In the genomic region with DNA sequence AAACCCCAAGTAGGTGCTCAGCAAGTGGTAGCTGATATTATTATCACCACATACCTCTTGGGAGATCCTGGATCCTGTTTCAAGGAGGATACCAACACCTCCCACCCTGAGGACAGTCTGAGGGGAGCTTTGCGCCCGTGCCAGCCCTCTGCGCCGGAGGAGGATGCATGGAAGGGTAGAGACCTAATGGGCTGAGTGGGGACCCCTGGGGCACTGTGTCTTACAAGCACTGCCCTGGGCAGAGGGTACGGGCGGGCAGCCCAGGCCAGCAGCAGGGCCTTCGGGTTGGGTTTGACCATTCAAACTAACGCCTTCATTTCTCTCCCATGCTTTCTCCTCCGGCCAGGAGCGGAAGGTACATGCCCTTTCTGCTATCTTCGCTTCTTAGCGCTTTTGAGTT, we compare ENCODE assay signal across 28 cellular contexts. TPM values are rescaled to one million over a fixed set of nuclear protein-coding genes. Genes with fewer than 3 reads are reported as not detected.
A peak's percentile ranks its signal among the peaks of the same experiment; 100 is the strongest.
DNase-seq lines count a peak whose midpoint lies in the region; ATAC-seq and TF ChIP-seq lines count a peak whose summit lies in the region.
"Had no signal": no experiment of that assay in that cellular context is flagged by ENCODE, and none has a peak within 500 bp of the region (broad histone marks: within the 10 kb centered on the region; RNA-seq: fewer than 3 reads in every experiment).

No MANE protein-coding gene starts in this region.

- POLR2A ChIA-PET in SK-N-SH (lab: Yijun Ruan, JAX), result no interaction called here

- H3K9ac ChIP-seq in SK-N-SH, result no peak overlapping the region

- H4K20me1 ChIP-seq in SK-N-SH (ENCODE audit: insufficient read depth), result no peaks in the 10 kb centered on the region
- no peaks in the 10 kb centered on the region for H4K20me1 ChIP-seq in osteoblast (ENCODE audit: insufficient read depth, low read length)
- H4K20me1 ChIP-seq in hepatocyte (ENCODE audit: insufficient read depth, poor library complexity, severe bottlenecking), result no peaks in the 10 kb centered on the region

- no peaks in the 10 kb centered on the region for H3K9me2 ChIP-seq in SK-N-SH
- no peaks in the 10 kb centered on the region for H3K9me2 ChIP-seq in hepatocyte (replicated peaks; ENCODE audit: insufficient read depth)

- H3K27ac ChIP-seq in SK-N-SH (ENCODE audit: low read depth in 2 of 2, low read length in 1 of 2) (no peak overlapping the region), osteoblast (ENCODE audit: low read depth, low read length) (no peak overlapping the region), hepatocyte (no peak overlapping the region)
- H3K27ac ChIP-seq: PC-9 had no signal

- WGBS in SK-N-SH (ENCODE audit: low lambda C conversion rate), result 97% methylated on average over 12 of the region's 12 CpGs
- 95% methylated on average over 12 of the region's 12 CpGs for WGBS in hepatocyte (ENCODE audit: low lambda C conversion rate, missing lambda C conversion rate)

- CTCF ChIA-PET in SK-N-SH (lab: Yijun Ruan, JAX), result interaction anchor here (1.1 kb wide), 1 partner anchor 28 kb away, joined by 3 read pairs; no protein-coding TSS in a partner anchor

- no peak overlapping the region for H2AFZ ChIP-seq in SK-N-SH (ENCODE audit: low read depth)
- no peak overlapping the region for H2AFZ ChIP-seq in osteoblast (ENCODE audit: low read length)
- no peak overlapping the region for H2AFZ ChIP-seq in hepatocyte
- H2AFZ ChIP-seq: PC-9 had no signal

- H3K36me3 ChIP-seq in SK-N-SH (replicated peaks in 1 of 2; ENCODE audit: control insufficient read depth in 1 of 2, insufficient read depth in 2 of 2, low read length in 1 of 2) (peaks cover 10 to 42% of the 10 kb centered on the region in 2 experiments), osteoblast (ENCODE audit: insufficient read depth, low read length) (peaks cover 15% of the 10 kb centered on the region), hepatocyte (replicated peaks; ENCODE audit: insufficient read depth, low read depth) (no peaks in the 10 kb centered on the region)

- H3K27me3 ChIP-seq in SK-N-SH (ENCODE audit: insufficient read depth) (no peaks in the 10 kb centered on the region), osteoblast (ENCODE audit: insufficient read depth, low read length) (no peaks in the 10 kb centered on the region), hepatocyte (no peaks in the 10 kb centered on the region)

- H3K4me2 ChIP-seq in SK-N-SH (no peak overlapping the region), osteoblast (ENCODE audit: insufficient read depth, low read length) (no peak overlapping the region), hepatocyte (no peak overlapping the region)
- H3K4me2 ChIP-seq: PC-9 had no signal

- no peak overlapping the region for H3K4me3 ChIP-seq in SK-N-SH (ENCODE audit: low read depth in 2 of 2, low read length in 1 of 2)
- no peak overlapping the region for H3K4me3 ChIP-seq in osteoblast (ENCODE audit: insufficient read depth, low read length)
- no peak overlapping the region for H3K4me3 ChIP-seq in hepatocyte
- H3K4me3 ChIP-seq: lung, PC-9 had no signal

- DNase-seq in SK-N-SH (peak; percentile 23), HuH-7 (ENCODE audit: low spot score) (peak; percentile 1), cardiac septum (ENCODE audit: low spot score) (peak; percentile 72), osteoblast (ENCODE audit: insufficient read length, low spot score, missing footprints) (peak; percentile 59), hepatocyte (ENCODE audit: low spot score) (no peak), COR-L47 (lab: John Stamatoyannopoulos, UW) (no peak)
- DNase-seq: 8988T; activated B cell treated with CpG ODN at 0.5 μM for 24 hours; activated CD4-positive, alpha-beta T cell treated with anti-CD3 and anti-CD28 coated beads, Interleukin-2, amount 50 U/mL, for 4 hours; DMS53; islet precursor cell; NCI-H187 treated with DMSO at 0.1 percent for 48 hours; NCI-H526 treated with DMSO at 0.1 percent for 48 hours; PC-9; SHP77 treated with DMSO at 0.1 percent for 48 hours; stimulated activated CD4-positive, alpha-beta T cell treated with anti-CD3 and anti-CD28 coated beads, Interleukin-4, amount 100 ng/mL, for 4 hours; stimulated activated naive B cell treated with anti-CD40 and anti-IgM and Interleukin-4, amounts not matched to agents 10 μg/mL and 1 μg/mL and 100 μg/mL, for 72 hours; T-cell had no signal

- no peaks in the 10 kb centered on the region for H3K9me3 ChIP-seq in SK-N-SH
- H3K9me3 ChIP-seq in osteoblast (ENCODE audit: low read depth, low read length), result no peaks in the 10 kb centered on the region
- H3K9me3 ChIP-seq in hepatocyte (ENCODE audit: low read depth), result no peaks in the 10 kb centered on the region

- TF ChIP-seq RAD21 in SK-N-SH (IDR thresholded peaks at IDR 0.05; ENCODE audit: low read length), result no peak

- intact Hi-C loops in cardiac septum (cut with DNase I), result no loop called here

- H3K79me2 ChIP-seq in SK-N-SH (ENCODE audit: insufficient read depth) (no peaks in the 10 kb centered on the region), osteoblast (ENCODE audit: insufficient read depth, low read length) (no peaks in the 10 kb centered on the region), hepatocyte (no peaks in the 10 kb centered on the region)

- H3K4me1 ChIP-seq in SK-N-SH (ENCODE audit: control insufficient read depth in 1 of 2, insufficient read depth in 2 of 2, low read depth in 1 of 2, low read length in 1 of 2), result no peaks in the 10 kb centered on the region
- H3K4me1 ChIP-seq in osteoblast (ENCODE audit: insufficient read depth, low read length), result no peaks in the 10 kb centered on the region
- no peaks in the 10 kb centered on the region for H3K4me1 ChIP-seq in hepatocyte (ENCODE audit: insufficient read depth)

- ATAC-seq in SK-N-SH treated with all-trans-retinoic acid at 6 μM for 48 hours (no peak), esophagus mucosa (no peak)
- ATAC-seq: stimulated activated naive B cell treated with anti-CD40 and anti-IgM and Interleukin-4, amounts not matched to agents 10 μg/mL and 1 μg/mL and 100 μg/mL, for 72 hours; T-cell had no signal

- TF ChIP-seq EP300 in SK-N-SH (IDR thresholded peaks at IDR 0.05; ENCODE audit: borderline replicate concordance in 1 of 2, low read depth in 1 of 2, low read length in 1 of 2), result no peak

- H3F3A ChIP-seq in SK-N-SH (replicated peaks; ENCODE audit: insufficient read depth), result no peaks in the 10 kb centered on the region

- TF ChIP-seq CTCF in SK-N-SH (IDR thresholded peaks at IDR 0.05) (no peak), osteoblast (IDR thresholded peaks at IDR 0.05; ENCODE audit: extremely low read depth, low read depth, low read length) (no peak), hepatocyte (IDR thresholded peaks at IDR 0.05; ENCODE audit: poor library complexity) (no peak)

TF ChIP-seq in SK-N-SH, 30 proteins besides CTCF, POLR2A, EP300 and RAD21:
- TF ChIP-seq POLR2AphosphoS5 (IDR thresholded peaks at IDR 0.05; ENCODE audit: low read depth, low read length) (no peak), RFX5 (IDR thresholded peaks at IDR 0.05; ENCODE audit: low read length) (no peak), FOXJ3 (CRISPR knock-in tag; IDR thresholded peaks at IDR 0.05) (no peak), SMC3 (IDR thresholded peaks at IDR 0.05; ENCODE audit: low read depth, low read length) (no peak)
- TF ChIP-seq, protein P1, sequence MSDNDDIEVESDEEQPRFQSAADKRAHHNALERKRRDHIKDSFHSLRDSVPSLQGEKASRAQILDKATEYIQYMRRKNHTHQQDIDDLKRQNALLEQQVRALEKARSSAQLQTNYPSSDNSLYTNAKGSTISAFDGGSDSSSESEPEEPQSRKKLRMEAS (IDR thresholded peaks at IDR 0.05; ENCODE audit: low read depth), result no peak

TF ChIP-seq in SK-N-SH treated with all-trans-retinoic acid at 6 μM for 48 hours, 23 proteins besides CTCF, POLR2A, EP300 and RAD21:
- TF ChIP-seq ZC3H10 (CRISPR knock-in tag; IDR thresholded peaks at IDR 0.05), result no peak

RNA-seq across cellular contexts. Expression of a gene that starts 26.3 kb away (rescaled TPM):
- polyA plus RNA-seq in SK-N-SH (2012; rRNA removed), result not detected in 2 replicates
- polyA plus RNA-seq in SK-N-SH (2012; cell fraction: cytosol; rRNA removed), result not detected in 2 replicates
- not detected in 2 replicates for polyA plus RNA-seq in SK-N-SH (2012; cell fraction: nucleus; rRNA removed)
- 1,860 TPM for total RNA-seq in cardiac septum
- not detected in 2 replicates for total RNA-seq in osteoblast
- total RNA-seq in hepatocyte, result 0.68 and 1.4 TPM in 2 replicates
- 0.51 and 0.75 TPM in 2 replicates for polyA plus RNA-seq in hepatocyte
- total RNA-seq in esophagus mucosa, result not detected
- total RNA-seq: dermis microvascular lymphatic vessel endothelial cell, G401, glomerular endothelial cell, H4, M059J, mucosa of gallbladder, PC-9, T-cell, urinary bladder had no signal

RNA-seq across cellular contexts. Expression of a gene that starts 52.1 kb away (rescaled TPM):
- 0.19 TPM in 1 of 2 replicates, not detected in the other for polyA plus RNA-seq in SK-N-SH (2012; rRNA removed)
- 0.08 and 0.09 TPM in 2 replicates for polyA plus RNA-seq in SK-N-SH (2012; cell fraction: cytosol; rRNA removed)
- 0.06 and 0.31 TPM in 2 replicates for polyA plus RNA-seq in SK-N-SH (2012; cell fraction: nucleus; rRNA removed)
- total RNA-seq in cardiac septum, result 12.0 TPM
- total RNA-seq in osteoblast, result not detected in 2 replicates
- 0.13 and 1.1 TPM in 2 replicates for total RNA-seq in hepatocyte
- 2.0 and 3.3 TPM in 2 replicates for polyA plus RNA-seq in hepatocyte
- total RNA-seq in esophagus mucosa, result 2.2 TPM
- total RNA-seq: dermis microvascular lymphatic vessel endothelial cell, G401, glomerular endothelial cell, H4, M059J, PC-9 had no signal

RNA-seq across cellular contexts. Expression of a gene that starts 56.3 kb away (rescaled TPM):
- polyA plus RNA-seq in SK-N-SH (2012; rRNA removed) (10.6 and 16.4 TPM in 2 replicates), hepatocyte (17.6 and 19.6 TPM in 2 replicates)
- 9.1 and 11.6 TPM in 2 replicates for polyA plus RNA-seq in SK-N-SH (2012; cell fraction: cytosol; rRNA removed)
- polyA plus RNA-seq in SK-N-SH (2012; cell fraction: nucleus; rRNA removed), result 53.5 and 82.5 TPM in 2 replicates
- total RNA-seq in cardiac septum (33.1 TPM), osteoblast (21.7 and 23.3 TPM in 2 replicates), hepatocyte (19.1 and 28.0 TPM in 2 replicates), esophagus mucosa (11.4 TPM)

Comparison
In these comparisons a context has a peak if more than half of its experiments do, and no peak if none do; other contexts are left out.
1. DNase-seq: peak in SK-N-SH (single experiment), HuH-7 (single experiment), cardiac septum (single experiment) and osteoblast (single experiment); none in hepatocyte (single experiment) and COR-L47 (single experiment).
2. RNA of a gene that starts 26.3 kb away (total RNA-seq): 1,860 TPM in cardiac septum (single experiment); 0.68 to 1.4 TPM in hepatocyte, not detected in osteoblast and not detected in esophagus mucosa (single experiment); every median in the first group is over 100 times any median in the second.